ENCODE assay signal across 9 cellular contexts in genomic region chr9:104927912-104928740, GRCh38. TPM values are rescaled to one million over a fixed set of nuclear protein-coding genes. Genes with fewer than 3 reads are reported as not detected.
A peak's percentile ranks its signal among the peaks of the same experiment; 100 is the strongest.
DNase-seq lines count a peak whose midpoint lies in the region; ATAC-seq and TF ChIP-seq lines count a peak whose summit lies in the region.
"Had no signal": no experiment of that assay in that cellular context is flagged by ENCODE, and none has a peak within 500 bp of the region (broad histone marks: within the 10 kb centered on the region; RNA-seq: fewer than 3 reads in every experiment).

A gene with protein sequence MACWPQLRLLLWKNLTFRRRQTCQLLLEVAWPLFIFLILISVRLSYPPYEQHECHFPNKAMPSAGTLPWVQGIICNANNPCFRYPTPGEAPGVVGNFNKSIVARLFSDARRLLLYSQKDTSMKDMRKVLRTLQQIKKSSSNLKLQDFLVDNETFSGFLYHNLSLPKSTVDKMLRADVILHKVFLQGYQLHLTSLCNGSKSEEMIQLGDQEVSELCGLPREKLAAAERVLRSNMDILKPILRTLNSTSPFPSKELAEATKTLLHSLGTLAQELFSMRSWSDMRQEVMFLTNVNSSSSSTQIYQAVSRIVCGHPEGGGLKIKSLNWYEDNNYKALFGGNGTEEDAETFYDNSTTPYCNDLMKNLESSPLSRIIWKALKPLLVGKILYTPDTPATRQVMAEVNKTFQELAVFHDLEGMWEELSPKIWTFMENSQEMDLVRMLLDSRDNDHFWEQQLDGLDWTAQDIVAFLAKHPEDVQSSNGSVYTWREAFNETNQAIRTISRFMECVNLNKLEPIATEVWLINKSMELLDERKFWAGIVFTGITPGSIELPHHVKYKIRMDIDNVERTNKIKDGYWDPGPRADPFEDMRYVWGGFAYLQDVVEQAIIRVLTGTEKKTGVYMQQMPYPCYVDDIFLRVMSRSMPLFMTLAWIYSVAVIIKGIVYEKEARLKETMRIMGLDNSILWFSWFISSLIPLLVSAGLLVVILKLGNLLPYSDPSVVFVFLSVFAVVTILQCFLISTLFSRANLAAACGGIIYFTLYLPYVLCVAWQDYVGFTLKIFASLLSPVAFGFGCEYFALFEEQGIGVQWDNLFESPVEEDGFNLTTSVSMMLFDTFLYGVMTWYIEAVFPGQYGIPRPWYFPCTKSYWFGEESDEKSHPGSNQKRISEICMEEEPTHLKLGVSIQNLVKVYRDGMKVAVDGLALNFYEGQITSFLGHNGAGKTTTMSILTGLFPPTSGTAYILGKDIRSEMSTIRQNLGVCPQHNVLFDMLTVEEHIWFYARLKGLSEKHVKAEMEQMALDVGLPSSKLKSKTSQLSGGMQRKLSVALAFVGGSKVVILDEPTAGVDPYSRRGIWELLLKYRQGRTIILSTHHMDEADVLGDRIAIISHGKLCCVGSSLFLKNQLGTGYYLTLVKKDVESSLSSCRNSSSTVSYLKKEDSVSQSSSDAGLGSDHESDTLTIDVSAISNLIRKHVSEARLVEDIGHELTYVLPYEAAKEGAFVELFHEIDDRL (N-terminal part only) (minus strand): TSS chr9:104928155. CDS start chr9:104903679, 24,476 bp downstream.

- TF ChIP-seq EP300 in tibial nerve (IDR thresholded peaks at IDR 0.05): peak; percentile 32 to 85

- WGBS in heart left ventricle, 4 donors: 4% methylated on average over 52 to 53 of the region's 53 CpGs
- 1 to 8% methylated on average over 21 to 45 of the region's 53 CpGs for WGBS in tibial nerve, 2 donors

- H3K36me3 ChIP-seq in heart left ventricle: peaks cover 0 to 10% (median 0%) of the 10 kb centered on the region in 9 donors
- H3K36me3 ChIP-seq in parathyroid adenoma (ENCODE audit: control insufficient read depth, insufficient read depth, low read length): no peaks in the 10 kb centered on the region
- H3K36me3 ChIP-seq in tibial nerve: no peaks in the 10 kb centered on the region

- peak; percentile 79 to 90 (median 87) for ATAC-seq in heart left ventricle

- intact Hi-C loops in heart left ventricle (cut with DNase I): loop anchor here (1.0 to 10.0 kb wide), 20 partner anchors 39 to 489 kb away; no protein-coding TSS in a partner anchor

- H3K9ac ChIP-seq in parathyroid adenoma: no peak within 1 kb of the TSS

- H3K36me3 Mint-ChIP-seq in T-helper 1 cell treated with Interleukin-12 subunit alpha and Interleukin-12 subunit beta and Interleukin-4 antibody, amounts not matched to agents 30 μg/mL and 1 μg/mL, for 36 hours (ENCODE audit: low read depth): no peaks in the 10 kb centered on the region

- DNase-seq in DMS79 treated with DMSO at 0.1 percent for 48 hours (lab: John Stamatoyannopoulos, UW): peak; percentile 20
- DNase-seq in DMS79 (lab: John Stamatoyannopoulos, UW): no peak
- peak; percentile 81 for DNase-seq in KBM-7
- peak; percentile 92 for DNase-seq in amniotic epithelial cell (ENCODE audit: low read depth)
- DNase-seq in heart left ventricle: peak; percentile 89 to 96 (median 93)
- peak; percentile 91 to 96 for DNase-seq in tibial nerve (ENCODE audit: low spot score in 2 of 2)

- H3K27me3 ChIP-seq in heart left ventricle (no peaks in the 10 kb centered on the region), parathyroid adenoma (ENCODE audit: control insufficient read depth, insufficient read depth, low read length) (no peaks in the 10 kb centered on the region), tibial nerve (no peaks in the 10 kb centered on the region)

- no peaks in the 10 kb centered on the region for H3K9me3 ChIP-seq in heart left ventricle
- H3K9me3 ChIP-seq in parathyroid adenoma (ENCODE audit: control insufficient read depth, low read length): no peaks in the 10 kb centered on the region
- no peaks in the 10 kb centered on the region for H3K9me3 ChIP-seq in tibial nerve

- peak within 1 kb of the TSS; percentile 80 for H2AFZ ChIP-seq in parathyroid adenoma

- H3K4me3 ChIP-seq in heart left ventricle: peak within 1 kb of the TSS; percentile 61 to 90 (median 74)
- H3K4me3 ChIP-seq in parathyroid adenoma (ENCODE audit: low read depth, low read length): peak within 1 kb of the TSS; percentile 81
- peak within 1 kb of the TSS; percentile 63 to 83 (median 74) for H3K4me3 ChIP-seq in tibial nerve

- no peak for TF ChIP-seq CTCF in heart left ventricle (IDR thresholded peaks at IDR 0.05)
- no peak for TF ChIP-seq CTCF in parathyroid adenoma (IDR thresholded peaks at IDR 0.05)
- TF ChIP-seq CTCF in tibial nerve (IDR thresholded peaks at IDR 0.05): no peak

- H3K4me1 ChIP-seq in heart left ventricle: peaks cover 0 to 38% (median 9%) of the 10 kb centered on the region in 12 donors
- H3K4me1 ChIP-seq in parathyroid adenoma: no peaks in the 10 kb centered on the region
- H3K4me1 ChIP-seq in tibial nerve: peaks cover 0 to 37% (median 23%) of the 10 kb centered on the region in 4 donors

- in situ Hi-C loops in KBM-7 (cut with MboI; ENCODE audit: low pct_unique_long_range_greater_than_20kb, low sequenced_read_pairs): no loop called here

- no peaks in the 10 kb centered on the region for H3K9me3 Mint-ChIP-seq in T-helper 1 cell treated with Interleukin-12 subunit alpha and Interleukin-12 subunit beta and Interleukin-4 antibody, amounts not matched to agents 30 μg/mL and 1 μg/mL, for 36 hours

- TF ChIP-seq POLR2A in heart left ventricle (IDR thresholded peaks at IDR 0.05): peak in 1 of 2 donors; percentile 77
- peak; percentile 20 to 54 for TF ChIP-seq POLR2A in tibial nerve (IDR thresholded peaks at IDR 0.05)

- peaks cover 14% of the 10 kb centered on the region for H3K4me1 Mint-ChIP-seq in T-helper 1 cell treated with Interleukin-12 subunit alpha and Interleukin-12 subunit beta and Interleukin-4 antibody, amounts not matched to agents 30 μg/mL and 1 μg/mL, for 36 hours (ENCODE audit: low read depth)

- peak within 1 kb of the TSS; percentile 69 for H3K27ac Mint-ChIP-seq in T-helper 1 cell treated with Interleukin-12 subunit alpha and Interleukin-12 subunit beta and Interleukin-4 antibody, amounts not matched to agents 30 μg/mL and 1 μg/mL, for 36 hours

- H3K4me2 ChIP-seq in parathyroid adenoma (ENCODE audit: low read length): peak within 1 kb of the TSS; percentile 95

- H3K27ac ChIP-seq in heart left ventricle (peak within 1 kb of the TSS; percentile 71 to 95 (median 86)), parathyroid adenoma (peak within 1 kb of the TSS; percentile 71), tibial nerve (peak within 1 kb of the TSS; percentile 61 to 90 (median 85))
- H3K27ac ChIP-seq: 22Rv1 had no signal

- H3K4me3 Mint-ChIP-seq in T-helper 1 cell treated with Interleukin-12 subunit alpha and Interleukin-12 subunit beta and Interleukin-4 antibody, amounts not matched to agents 30 μg/mL and 1 μg/mL, for 36 hours: peak within 1 kb of the TSS; percentile 91

- H3K79me2 ChIP-seq in parathyroid adenoma: no peaks in the 10 kb centered on the region

- peaks cover 19% of the 10 kb centered on the region for H3K27me3 Mint-ChIP-seq in T-helper 1 cell treated with Interleukin-12 subunit alpha and Interleukin-12 subunit beta and Interleukin-4 antibody, amounts not matched to agents 30 μg/mL and 1 μg/mL, for 36 hours (ENCODE audit: low read depth)

RNA-seq across cellular contexts. Expression of the gene that starts here (rescaled TPM):
- 10 to 100 TPM in 6 of 9 donors, 1 to 10 TPM in 3; 5.2 to 45.3 (median 12.0) TPM for total RNA-seq in heart left ventricle
- polyA plus RNA-seq in heart left ventricle: 1 to 10 TPM; 2.1 to 4.4 TPM
- total RNA-seq in tibial nerve: 10 to 100 TPM; 59.2 to 84.1 (median 80.5) TPM
